In the genomic region with DNA sequence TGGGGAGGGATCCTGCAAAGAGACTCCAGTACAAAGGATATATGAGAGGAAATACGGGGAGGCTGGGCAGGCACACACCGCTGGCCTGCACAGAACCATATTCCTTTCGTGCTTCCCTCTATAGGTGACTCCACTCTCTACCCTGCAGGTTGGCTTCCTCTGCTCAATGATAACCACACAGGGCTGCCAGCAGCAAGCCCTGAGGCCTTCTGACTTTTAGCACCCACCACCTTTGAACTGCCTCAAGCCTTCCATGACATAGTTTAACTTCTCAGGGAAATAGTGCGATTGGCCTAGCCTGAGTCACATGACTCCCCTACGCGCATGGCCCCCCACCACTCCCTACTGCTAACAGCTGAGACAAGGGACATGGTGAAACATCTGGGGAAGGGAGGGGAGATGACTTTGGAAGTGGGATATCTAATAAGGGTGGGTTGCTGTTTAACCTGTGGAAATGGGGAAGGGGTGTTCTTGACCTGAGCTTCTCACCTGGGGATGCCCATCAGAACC, we compare ENCODE assay signal across 1 cellular context.
TF ChIP-seq lines count a peak whose summit lies in the region.

No MANE protein-coding gene starts in this region.

TF ChIP-seq in GM23338, 12 proteins besides CTCF, POLR2A, EP300 and RAD21 (continued from another document):
- TF ChIP-seq, protein P1, sequence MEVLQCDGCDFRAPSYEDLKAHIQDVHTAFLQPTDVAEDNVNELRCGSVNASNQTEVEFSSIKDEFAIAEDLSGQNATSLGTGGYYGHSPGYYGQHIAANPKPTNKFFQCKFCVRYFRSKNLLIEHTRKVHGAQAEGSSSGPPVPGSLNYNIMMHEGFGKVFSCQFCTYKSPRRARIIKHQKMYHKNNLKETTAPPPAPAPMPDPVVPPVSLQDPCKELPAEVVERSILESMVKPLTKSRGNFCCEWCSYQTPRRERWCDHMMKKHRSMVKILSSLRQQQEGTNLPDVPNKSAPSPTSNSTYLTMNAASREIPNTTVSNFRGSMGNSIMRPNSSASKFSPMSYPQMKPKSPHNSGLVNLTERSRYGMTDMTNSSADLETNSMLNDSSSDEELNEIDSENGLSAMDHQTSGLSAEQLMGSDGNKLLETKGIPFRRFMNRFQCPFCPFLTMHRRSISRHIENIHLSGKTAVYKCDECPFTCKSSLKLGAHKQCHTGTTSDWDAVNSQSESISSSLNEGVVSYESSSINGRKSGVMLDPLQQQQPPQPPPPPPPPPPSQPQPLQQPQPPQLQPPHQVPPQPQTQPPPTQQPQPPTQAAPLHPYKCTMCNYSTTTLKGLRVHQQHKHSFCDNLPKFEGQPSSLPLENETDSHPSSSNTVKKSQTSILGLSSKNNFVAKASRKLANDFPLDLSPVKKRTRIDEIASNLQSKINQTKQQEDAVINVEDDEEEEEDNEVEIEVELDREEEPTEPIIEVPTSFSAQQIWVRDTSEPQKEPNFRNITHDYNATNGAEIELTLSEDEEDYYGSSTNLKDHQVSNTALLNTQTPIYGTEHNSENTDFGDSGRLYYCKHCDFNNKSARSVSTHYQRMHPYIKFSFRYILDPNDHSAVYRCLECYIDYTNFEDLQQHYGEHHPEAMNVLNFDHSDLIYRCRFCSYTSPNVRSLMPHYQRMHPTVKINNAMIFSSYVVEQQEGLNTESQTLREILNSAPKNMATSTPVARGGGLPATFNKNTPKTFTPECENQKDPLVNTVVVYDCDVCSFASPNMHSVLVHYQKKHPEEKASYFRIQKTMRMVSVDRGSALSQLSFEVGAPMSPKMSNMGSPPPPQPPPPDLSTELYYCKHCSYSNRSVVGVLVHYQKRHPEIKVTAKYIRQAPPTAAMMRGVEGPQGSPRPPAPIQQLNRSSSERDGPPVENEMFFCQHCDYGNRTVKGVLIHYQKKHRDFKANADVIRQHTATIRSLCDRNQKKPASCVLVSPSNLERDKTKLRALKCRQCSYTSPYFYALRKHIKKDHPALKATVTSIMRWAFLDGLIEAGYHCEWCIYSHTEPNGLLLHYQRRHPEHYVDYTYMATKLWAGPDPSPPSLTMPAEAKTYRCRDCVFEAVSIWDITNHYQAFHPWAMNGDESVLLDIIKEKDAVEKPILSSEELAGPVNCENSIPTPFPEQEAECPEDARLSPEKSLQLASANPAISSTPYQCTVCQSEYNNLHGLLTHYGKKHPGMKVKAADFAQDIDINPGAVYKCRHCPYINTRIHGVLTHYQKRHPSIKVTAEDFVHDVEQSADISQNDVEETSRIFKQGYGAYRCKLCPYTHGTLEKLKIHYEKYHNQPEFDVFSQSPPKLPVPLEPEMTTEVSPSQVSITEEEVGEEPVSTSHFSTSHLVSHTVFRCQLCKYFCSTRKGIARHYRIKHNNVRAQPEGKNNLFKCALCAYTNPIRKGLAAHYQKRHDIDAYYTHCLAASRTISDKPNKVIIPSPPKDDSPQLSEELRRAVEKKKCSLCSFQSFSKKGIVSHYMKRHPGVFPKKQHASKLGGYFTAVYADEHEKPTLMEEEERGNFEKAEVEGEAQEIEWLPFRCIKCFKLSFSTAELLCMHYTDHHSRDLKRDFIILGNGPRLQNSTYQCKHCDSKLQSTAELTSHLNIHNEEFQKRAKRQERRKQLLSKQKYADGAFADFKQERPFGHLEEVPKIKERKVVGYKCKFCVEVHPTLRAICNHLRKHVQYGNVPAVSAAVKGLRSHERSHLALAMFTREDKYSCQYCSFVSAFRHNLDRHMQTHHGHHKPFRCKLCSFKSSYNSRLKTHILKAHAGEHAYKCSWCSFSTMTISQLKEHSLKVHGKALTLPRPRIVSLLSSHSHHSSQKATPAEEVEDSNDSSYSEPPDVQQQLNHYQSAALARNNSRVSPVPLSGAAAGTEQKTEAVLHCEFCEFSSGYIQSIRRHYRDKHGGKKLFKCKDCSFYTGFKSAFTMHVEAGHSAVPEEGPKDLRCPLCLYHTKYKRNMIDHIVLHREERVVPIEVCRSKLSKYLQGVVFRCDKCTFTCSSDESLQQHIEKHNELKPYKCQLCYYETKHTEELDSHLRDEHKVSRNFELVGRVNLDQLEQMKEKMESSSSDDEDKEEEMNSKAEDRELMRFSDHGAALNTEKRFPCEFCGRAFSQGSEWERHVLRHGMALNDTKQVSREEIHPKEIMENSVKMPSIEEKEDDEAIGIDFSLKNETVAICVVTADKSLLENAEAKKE (CRISPR knock-in tag; IDR thresholded peaks at IDR 0.05), result no peak
- no peak for TF ChIP-seq JUNB (IDR thresholded peaks at IDR 0.05; ENCODE audit: unreplicated experiment)
- TF ChIP-seq POLR2AphosphoS5 (IDR thresholded peaks at IDR 0.05; ENCODE audit: low read depth), result peak; percentile 26; the same call in 1 of the 2 replicates
- TF ChIP-seq, protein P2, sequence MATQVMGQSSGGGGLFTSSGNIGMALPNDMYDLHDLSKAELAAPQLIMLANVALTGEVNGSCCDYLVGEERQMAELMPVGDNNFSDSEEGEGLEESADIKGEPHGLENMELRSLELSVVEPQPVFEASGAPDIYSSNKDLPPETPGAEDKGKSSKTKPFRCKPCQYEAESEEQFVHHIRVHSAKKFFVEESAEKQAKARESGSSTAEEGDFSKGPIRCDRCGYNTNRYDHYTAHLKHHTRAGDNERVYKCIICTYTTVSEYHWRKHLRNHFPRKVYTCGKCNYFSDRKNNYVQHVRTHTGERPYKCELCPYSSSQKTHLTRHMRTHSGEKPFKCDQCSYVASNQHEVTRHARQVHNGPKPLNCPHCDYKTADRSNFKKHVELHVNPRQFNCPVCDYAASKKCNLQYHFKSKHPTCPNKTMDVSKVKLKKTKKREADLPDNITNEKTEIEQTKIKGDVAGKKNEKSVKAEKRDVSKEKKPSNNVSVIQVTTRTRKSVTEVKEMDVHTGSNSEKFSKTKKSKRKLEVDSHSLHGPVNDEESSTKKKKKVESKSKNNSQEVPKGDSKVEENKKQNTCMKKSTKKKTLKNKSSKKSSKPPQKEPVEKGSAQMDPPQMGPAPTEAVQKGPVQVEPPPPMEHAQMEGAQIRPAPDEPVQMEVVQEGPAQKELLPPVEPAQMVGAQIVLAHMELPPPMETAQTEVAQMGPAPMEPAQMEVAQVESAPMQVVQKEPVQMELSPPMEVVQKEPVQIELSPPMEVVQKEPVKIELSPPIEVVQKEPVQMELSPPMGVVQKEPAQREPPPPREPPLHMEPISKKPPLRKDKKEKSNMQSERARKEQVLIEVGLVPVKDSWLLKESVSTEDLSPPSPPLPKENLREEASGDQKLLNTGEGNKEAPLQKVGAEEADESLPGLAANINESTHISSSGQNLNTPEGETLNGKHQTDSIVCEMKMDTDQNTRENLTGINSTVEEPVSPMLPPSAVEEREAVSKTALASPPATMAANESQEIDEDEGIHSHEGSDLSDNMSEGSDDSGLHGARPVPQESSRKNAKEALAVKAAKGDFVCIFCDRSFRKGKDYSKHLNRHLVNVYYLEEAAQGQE (IDR thresholded peaks at IDR 0.05; ENCODE audit: unreplicated experiment), result no peak
- TF ChIP-seq STAT1 (IDR thresholded peaks at IDR 0.05; ENCODE audit: unreplicated experiment), result no peak
- TF ChIP-seq ZNF331 (CRISPR knock-in tag; IDR thresholded peaks at IDR 0.05; ENCODE audit: low read depth), result no peak
- no peak for TF ChIP-seq ZNF114 (CRISPR knock-in tag; IDR thresholded peaks at IDR 0.05)
